ENCODE assay signal across 19 cellular contexts in the genomic region with DNA sequence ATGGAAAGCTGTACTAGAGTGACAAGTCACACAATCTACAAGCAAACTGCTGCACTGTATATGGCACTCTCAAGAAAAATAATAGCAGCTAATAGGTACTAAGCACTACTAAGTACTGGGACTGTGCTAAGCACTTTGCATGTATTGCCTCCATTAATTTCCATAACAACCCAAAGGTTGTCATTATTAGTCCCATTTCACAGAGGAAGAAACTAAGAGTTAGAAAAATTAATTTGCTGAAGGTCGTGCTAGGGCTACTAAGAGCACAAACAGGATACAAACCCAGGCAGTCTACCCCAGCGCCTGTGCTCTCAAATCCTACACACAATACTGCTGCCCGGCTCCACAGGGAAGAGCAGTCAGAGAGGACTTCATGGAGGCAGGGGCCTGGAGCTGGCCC. TPM values are rescaled to one million over a fixed set of nuclear protein-coding genes. Genes with fewer than 3 reads are reported as not detected.
DNase-seq lines count a peak whose midpoint lies in the region; ATAC-seq and TF ChIP-seq lines count a peak whose summit lies in the region.
"Had no signal": no experiment of that assay in that cellular context is flagged by ENCODE, and none has a peak within 500 bp of the region (broad histone marks: within the 10 kb centered on the region; RNA-seq: fewer than 3 reads in every experiment).

No MANE protein-coding gene starts in this region.

- H3K4me1 ChIP-seq in esophagus muscularis mucosa: peaks cover 38 to 91% (median 84%) of the 10 kb centered on the region in 4 donors
- H3K4me1 ChIP-seq in trophoblast cell (ENCODE audit: control insufficient read depth in 1 of 2, insufficient read depth in 2 of 2, low read length in 2 of 2): peaks cover 32 to 36% of the 10 kb centered on the region in 2 experiments
- H3K4me1 ChIP-seq in SJCRH30: no peaks in the 10 kb centered on the region; the same call in 1 of the 2 replicates
- peaks cover 0 to 18% of the 10 kb centered on the region in 2 donors for H3K4me1 ChIP-seq in left lung

- H4K91ac ChIP-seq in trophoblast cell (ENCODE audit: low read depth, low read length): no peak overlapping the region

- H2BK120ac ChIP-seq in trophoblast cell (ENCODE audit: insufficient read depth, low read length, poor library complexity): no peak overlapping the region

- POLR2A ChIA-PET in WTC11 (lab: Charles Lee): no interaction called here

- no peak overlapping the region for H3K4me3 Mint-ChIP-seq in WTC11
- H3K4me3 Mint-ChIP-seq: T-helper 1 cell treated with Interleukin-12 subunit alpha and Interleukin-12 subunit beta and Interleukin-4 antibody, amounts not matched to agents 30 μg/mL and 1 μg/mL, for 36 hours had no signal

- H3K4ac ChIP-seq in trophoblast cell (ENCODE audit: low read depth, low read length): peak overlapping the region; percentile 30

- peak overlapping the region; percentile 4 for H3K14ac ChIP-seq in trophoblast cell (ENCODE audit: low read length)

- peaks cover 7% of the 10 kb centered on the region for H3K36me3 Mint-ChIP-seq in WTC11

- TF ChIP-seq CTCF in WTC11 (IDR thresholded peaks at IDR 0.05): no peak
- TF ChIP-seq CTCF in esophagus muscularis mucosa (IDR thresholded peaks at IDR 0.05): no peak
- TF ChIP-seq CTCF in left lung (IDR thresholded peaks at IDR 0.05): no peak

- no peak for TF ChIP-seq EP300 in esophagus muscularis mucosa (IDR thresholded peaks at IDR 0.05)

- no peak for DNase-seq in WTC11 (ENCODE audit: low spot score)
- DNase-seq in esophagus muscularis mucosa (ENCODE audit: extremely low spot score): no peak
- no peak for DNase-seq in trophoblast cell
- DNase-seq in caudate nucleus (lab: John Stamatoyannopoulos, UW): no peak
- DNase-seq in SJCRH30: no peak
- no peak for DNase-seq in left lung
- no peak for DNase-seq in NCI-H2227 treated with DMSO at 0.1 percent for 48 hours (lab: John Stamatoyannopoulos, UW)
- DNase-seq: activated gamma-delta T cell treated with Interleukin-2 at 50 U/mL for 16 hours; DMS53; heart right ventricle; left cardiac atrium; NCI-H1092 treated with DMSO at 0.1 percent for 48 hours; NCI-H187 treated with DMSO at 0.1 percent for 48 hours; NCI-H526 treated with DMSO at 0.1 percent for 48 hours; stimulated activated naive CD8-positive, alpha-beta T cell treated with anti-CD3 and anti-CD28 coated beads, Interleukin-15, Interleukin-2, amounts not matched to agents 100 U/mL and 50 U/mL, for 24 hours had no signal

- peaks cover 74% of the 10 kb centered on the region for H3K4me1 Mint-ChIP-seq in WTC11

- H2AK5ac ChIP-seq in trophoblast cell (ENCODE audit: low read length): no peak overlapping the region

- intact Hi-C loops in esophagus muscularis mucosa (cut with DNase I) (no loop called here), left lung (cut with DNase I) (no loop called here)

- H3K9me3 Mint-ChIP-seq in WTC11: no peaks in the 10 kb centered on the region
- H3K9me3 Mint-ChIP-seq: T-helper 1 cell treated with Interleukin-12 subunit alpha and Interleukin-12 subunit beta and Interleukin-4 antibody, amounts not matched to agents 30 μg/mL and 1 μg/mL, for 36 hours had no signal

- no peak for TF ChIP-seq POLR2A in esophagus muscularis mucosa (IDR thresholded peaks at IDR 0.05; ENCODE audit: low read depth)

- peak overlapping the region; percentile 58 for H3K27ac Mint-ChIP-seq in WTC11
- H3K27ac Mint-ChIP-seq: T-helper 1 cell treated with Interleukin-12 subunit alpha and Interleukin-12 subunit beta and Interleukin-4 antibody, amounts not matched to agents 30 μg/mL and 1 μg/mL, for 36 hours had no signal

- ATAC-seq in WTC11 (no peak), left lung (no peak)
- ATAC-seq: heart right ventricle; left cardiac atrium; stimulated activated naive CD8-positive, alpha-beta T cell treated with anti-CD3 and anti-CD28 coated beads, Interleukin-15, Interleukin-2, amounts not matched to agents 100 U/mL and 50 U/mL, for 24 hours had no signal

- H3K4me3 ChIP-seq in esophagus muscularis mucosa: no peak overlapping the region
- H3K4me3 ChIP-seq in trophoblast cell (ENCODE audit: low read depth, low read length): no peak overlapping the region
- H3K4me3 ChIP-seq in SJCRH30: no peak overlapping the region
- no peak overlapping the region for H3K4me3 ChIP-seq in left lung
- H3K4me3 ChIP-seq: BLaER1, heart right ventricle had no signal

- peaks cover 3% of the 10 kb centered on the region for H3K79me2 ChIP-seq in trophoblast cell (ENCODE audit: control insufficient read depth, insufficient read depth, low read length, poor library complexity)

- H3K79me1 ChIP-seq in trophoblast cell (ENCODE audit: low read length): peaks cover 8% of the 10 kb centered on the region

- H3K27ac ChIP-seq in esophagus muscularis mucosa (replicated peaks in 1 of 4) (peak overlapping the region; percentile 83 to 90 (median 87)), trophoblast cell (ENCODE audit: low read depth, low read length) (no peak overlapping the region), caudate nucleus (ENCODE audit: low read depth, low read length) (no peak overlapping the region), SJCRH30 (no peak overlapping the region), left lung (no peak overlapping the region)
- H3K27ac ChIP-seq: heart right ventricle, neutrophil had no signal

- H3K23ac ChIP-seq in trophoblast cell (ENCODE audit: low read length): no peak overlapping the region

- H4K12ac ChIP-seq in trophoblast cell (ENCODE audit: low read depth, low read length): no peak overlapping the region

- H3K18ac ChIP-seq in trophoblast cell (ENCODE audit: low read length): no peak overlapping the region

- H2BK5ac ChIP-seq in trophoblast cell (ENCODE audit: low read depth, low read length, poor library complexity): no peak overlapping the region

- H3K27me3 ChIP-seq in esophagus muscularis mucosa (no peaks in the 10 kb centered on the region), trophoblast cell (ENCODE audit: insufficient read depth, low read length) (no peaks in the 10 kb centered on the region), SJCRH30 (no peaks in the 10 kb centered on the region), left lung (no peaks in the 10 kb centered on the region)
- H3K27me3 ChIP-seq: BLaER1, heart right ventricle had no signal

- H2BK12ac ChIP-seq in trophoblast cell (ENCODE audit: low read length): no peak overlapping the region

- no peaks in the 10 kb centered on the region for H3K36me3 ChIP-seq in esophagus muscularis mucosa
- peaks cover 0 to 4% of the 10 kb centered on the region in 2 experiments for H3K36me3 ChIP-seq in trophoblast cell (ENCODE audit: control insufficient read depth in 1 of 2, insufficient read depth in 2 of 2, low read length in 2 of 2)
- no peaks in the 10 kb centered on the region for H3K36me3 ChIP-seq in SJCRH30
- no peaks in the 10 kb centered on the region for H3K36me3 ChIP-seq in left lung
- H3K36me3 ChIP-seq: BLaER1, heart right ventricle, neutrophil had no signal

- 97% methylated on average over 3 of the region's 3 CpGs for WGBS in esophagus muscularis mucosa
- no CpG with 5 or more reads among the region's 3 CpGs for WGBS in trophoblast cell (ENCODE audit: extremely low coverage, insufficient coverage, insufficient read length)

- no peak overlapping the region for H2AFZ ChIP-seq in trophoblast cell (ENCODE audit: insufficient read depth, low read length, poor library complexity)

- H3K9me3 ChIP-seq in esophagus muscularis mucosa (no peaks in the 10 kb centered on the region), trophoblast cell (ENCODE audit: insufficient read depth, low read depth, low read length) (no peaks in the 10 kb centered on the region), SJCRH30 (replicated peaks) (no peaks in the 10 kb centered on the region), left lung (no peaks in the 10 kb centered on the region)
- H3K9me3 ChIP-seq: BLaER1, heart right ventricle, neutrophil had no signal

- H3K27me3 Mint-ChIP-seq in WTC11 (ENCODE audit: low read depth): no peaks in the 10 kb centered on the region
- H3K27me3 Mint-ChIP-seq: progenitor cell of endocrine pancreas had no signal

- no peak overlapping the region for H4K8ac ChIP-seq in trophoblast cell (ENCODE audit: low read depth, low read length)

- CTCF ChIA-PET in WTC11 (lab: Charles Lee): interaction anchor here (1.6 to 4.4 kb wide), 3 partner anchors 16 to 100 kb away, joined by 9 to 44 read pairs (median 14); no protein-coding TSS in a partner anchor

- no peak overlapping the region for H3K9ac ChIP-seq in trophoblast cell (ENCODE audit: low read length)
- H3K9ac ChIP-seq: BLaER1 had no signal

- H3K4me2 ChIP-seq in trophoblast cell (ENCODE audit: low read length): no peak overlapping the region

TF ChIP-seq in WTC11, 78 proteins besides CTCF, POLR2A, EP300 and RAD21 (continues in another document):
- TF ChIP-seq ZNF317 (CRISPR knock-in tag; IDR thresholded peaks at IDR 0.05; ENCODE audit: borderline replicate concordance, low read depth) (no peak), HMGA2 (CRISPR knock-in tag; IDR thresholded peaks at IDR 0.05) (no peak), MXD4 (CRISPR knock-in tag; IDR thresholded peaks at IDR 0.05; ENCODE audit: borderline replicate concordance) (no peak)
- TF ChIP-seq, protein P1, sequence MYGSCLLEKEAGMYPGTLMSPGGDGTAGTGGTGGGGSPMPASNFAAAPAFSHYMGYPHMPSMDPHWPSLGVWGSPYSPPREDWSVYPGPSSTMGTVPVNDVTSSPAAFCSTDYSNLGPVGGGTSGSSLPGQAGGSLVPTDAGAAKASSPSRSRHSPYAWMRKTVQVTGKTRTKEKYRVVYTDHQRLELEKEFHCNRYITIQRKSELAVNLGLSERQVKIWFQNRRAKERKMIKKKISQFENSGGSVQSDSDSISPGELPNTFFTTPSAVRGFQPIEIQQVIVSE (CRISPR knock-in tag; IDR thresholded peaks at IDR 0.05; ENCODE audit: borderline replicate concordance): no peak

RNA-seq across cellular contexts. Expression of a gene that starts 51.7 kb away (rescaled TPM):
- total RNA-seq in WTC11 (2021) (58.1 to 65.5 TPM (median 59.1 TPM) in 3 replicates), esophagus muscularis mucosa (100 to 1,000 TPM in 1 of 4 donors, 10 to 100 TPM in 3; 55.7 to 120 (median 76.6) TPM), left lung (10 to 100 TPM; 17.0 to 28.4 TPM)
- polyA plus RNA-seq in trophoblast cell (2013): 82.9 and 86.6 TPM in 2 replicates
- total RNA-seq in SJCRH30 (2014; rRNA removed; shearing (Covaris generic)): 22.5 and 24.4 TPM in 2 replicates

Comparison
In these comparisons a context has a peak if more than half of its experiments do, and no peak if none do; other contexts are left out.
1. H3K27ac ChIP-seq: peak in esophagus muscularis mucosa (4 of 4); none in trophoblast cell (single experiment), caudate nucleus (single experiment), SJCRH30 (single experiment) and left lung (0 of 2).